Comparison of ENCODE assay signal across 13 cellular contexts in the genomic region with DNA sequence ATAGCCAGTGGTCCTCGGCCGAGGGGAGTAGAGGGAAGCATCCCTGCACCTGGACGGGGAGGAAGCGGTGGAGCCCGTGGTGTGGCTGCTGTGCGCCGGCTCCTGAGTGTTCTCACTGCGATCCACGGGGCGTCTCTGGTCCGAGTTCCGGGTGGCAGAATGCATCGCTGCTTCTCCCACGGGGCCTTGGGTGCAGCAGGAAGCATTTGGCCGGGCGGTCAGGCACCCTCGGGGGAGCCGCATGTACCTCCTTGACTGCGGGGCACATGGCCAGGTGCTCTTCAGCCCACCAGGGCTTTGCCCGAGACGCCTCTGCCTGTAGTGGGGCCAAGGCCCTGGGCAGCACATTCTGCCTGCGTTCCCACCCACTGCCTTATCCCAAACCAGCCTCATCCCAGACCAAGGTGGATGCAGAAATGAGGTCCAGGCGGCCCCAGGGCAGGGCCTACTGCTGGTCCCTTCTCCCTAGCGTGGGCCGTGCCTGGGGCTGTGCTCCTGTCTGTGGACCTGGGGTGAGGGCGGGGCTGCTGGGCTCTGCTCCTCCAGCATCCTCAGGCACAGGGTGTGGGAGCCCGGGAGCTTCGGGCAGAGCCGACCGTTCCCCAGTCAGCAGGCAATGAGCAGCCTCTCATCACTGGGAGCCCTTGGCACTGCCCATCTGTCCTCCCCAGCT. TPM values are rescaled to one million over a fixed set of nuclear protein-coding genes. Genes with fewer than 3 reads are reported as not detected.
"Had no signal": no experiment of that assay in that cellular context is flagged by ENCODE, and none has a peak within 500 bp of the region (broad histone marks: within the 10 kb centered on the region; RNA-seq: fewer than 3 reads in every experiment).

No MANE protein-coding gene starts in this region.

- ATAC-seq: activated CD4-positive, alpha-beta T cell treated with anti-CD3 and anti-CD28 coated beads for 36 hours; left lobe of liver; stimulated activated naive CD8-positive, alpha-beta T cell treated with anti-CD3 and anti-CD28 coated beads, Interleukin-15, Interleukin-2, amounts not matched to agents 100 U/mL and 50 U/mL, for 24 hours had no signal

- H3K4me3 ChIP-seq: esophagus squamous epithelium, upper lobe of left lung had no signal

- H3K27ac Mint-ChIP-seq: activated CD4-positive, alpha-beta T cell treated with anti-CD3 and anti-CD28 coated beads for 36 hours had no signal

- H3K36me3 ChIP-seq: brain microvascular endothelial cell had no signal

- H3K27ac ChIP-seq: brain microvascular endothelial cell, esophagus squamous epithelium, upper lobe of left lung had no signal

- H3K4me1 ChIP-seq: esophagus squamous epithelium, upper lobe of left lung had no signal

- H3K9me3 ChIP-seq: esophagus squamous epithelium, upper lobe of left lung had no signal

- DNase-seq: activated CD4-positive, alpha-beta T cell treated with anti-CD3 and anti-CD28 coated beads for 36 hours; activated naive CD4-positive, alpha-beta T cell treated with Interleukin-2 at 50 U/mL for 16 hours; brain microvascular endothelial cell; esophagus squamous epithelium; foreskin fibroblast; stimulated activated CD4-positive, alpha-beta T cell treated with anti-CD3 and anti-CD28 coated beads, Interleukin-2, amount 100 ng/mL, for 48 hours; stimulated activated naive CD8-positive, alpha-beta T cell treated with anti-CD3 and anti-CD28 coated beads, Interleukin-15, Interleukin-2, amounts not matched to agents 100 U/mL and 50 U/mL, for 24 hours had no signal

- H3K27me3 Mint-ChIP-seq: activated CD4-positive, alpha-beta T cell treated with anti-CD3 and anti-CD28 coated beads for 36 hours had no signal

- H3K27me3 ChIP-seq: brain microvascular endothelial cell, esophagus squamous epithelium, upper lobe of left lung had no signal

- H3K4me3 Mint-ChIP-seq: activated CD4-positive, alpha-beta T cell treated with anti-CD3 and anti-CD28 coated beads for 36 hours had no signal

- H3K4me1 Mint-ChIP-seq: activated CD4-positive, alpha-beta T cell treated with anti-CD3 and anti-CD28 coated beads for 36 hours had no signal

RNA-seq across cellular contexts. Expression of a gene that starts 27.5 kb away (rescaled TPM):
- total RNA-seq: activated CD4-positive, alpha-beta T cell treated with anti-CD3 and anti-CD28 coated beads for 36 hours; cerebellum; esophagus squamous epithelium; left lobe of liver; mesenteric fat pad; T-helper 2 cell treated with Interferon-gamma antibody and Interleukin-4, amounts not matched to agents 100 ng/mL and 5 ng/mL, for 36 hours; temporal lobe; upper lobe of left lung had no signal
